1 cellular context compared by ENCODE assay signal in the genomic region with DNA sequence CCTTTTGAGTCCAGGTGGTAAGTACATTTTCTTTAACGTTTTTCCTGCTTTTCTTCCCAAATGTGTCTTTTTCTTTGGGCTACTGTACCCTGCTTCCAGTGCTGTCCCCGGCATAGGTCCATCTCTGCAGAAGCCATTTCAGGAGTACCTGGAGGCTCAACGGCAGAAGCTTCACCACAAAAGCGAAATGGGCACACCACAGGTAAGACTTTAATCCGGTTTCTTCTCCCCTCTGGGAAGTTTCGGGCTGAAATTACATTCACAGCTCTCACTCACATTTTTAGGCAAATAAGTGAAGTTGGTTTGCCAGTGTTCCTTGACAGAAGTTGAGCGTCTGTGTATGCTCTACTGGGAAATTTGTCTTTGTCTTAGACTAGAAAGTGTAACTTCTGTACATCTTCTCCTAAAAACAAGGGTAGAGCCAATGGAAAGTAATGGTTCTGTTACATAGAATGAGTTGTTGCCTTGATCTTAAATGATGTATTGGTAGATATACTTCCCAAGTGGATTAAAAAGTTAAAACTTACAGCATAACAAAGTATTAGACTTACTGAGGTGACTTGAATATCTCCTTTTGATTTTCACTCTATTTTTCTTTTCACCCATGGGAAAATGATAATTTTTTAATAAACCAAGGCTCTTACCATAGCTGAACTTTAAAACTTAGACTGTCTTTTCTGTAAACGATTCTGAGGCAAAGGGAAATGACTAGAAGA.
A peak's percentile ranks its signal among the peaks of the same experiment; 100 is the strongest.
TF ChIP-seq lines count a peak whose summit lies in the region.

No MANE protein-coding gene starts in this region.

TF ChIP-seq in GM12878, 131 proteins besides CTCF, POLR2A, EP300 and RAD21 (continued from another document):
- TF ChIP-seq, protein P1, sequence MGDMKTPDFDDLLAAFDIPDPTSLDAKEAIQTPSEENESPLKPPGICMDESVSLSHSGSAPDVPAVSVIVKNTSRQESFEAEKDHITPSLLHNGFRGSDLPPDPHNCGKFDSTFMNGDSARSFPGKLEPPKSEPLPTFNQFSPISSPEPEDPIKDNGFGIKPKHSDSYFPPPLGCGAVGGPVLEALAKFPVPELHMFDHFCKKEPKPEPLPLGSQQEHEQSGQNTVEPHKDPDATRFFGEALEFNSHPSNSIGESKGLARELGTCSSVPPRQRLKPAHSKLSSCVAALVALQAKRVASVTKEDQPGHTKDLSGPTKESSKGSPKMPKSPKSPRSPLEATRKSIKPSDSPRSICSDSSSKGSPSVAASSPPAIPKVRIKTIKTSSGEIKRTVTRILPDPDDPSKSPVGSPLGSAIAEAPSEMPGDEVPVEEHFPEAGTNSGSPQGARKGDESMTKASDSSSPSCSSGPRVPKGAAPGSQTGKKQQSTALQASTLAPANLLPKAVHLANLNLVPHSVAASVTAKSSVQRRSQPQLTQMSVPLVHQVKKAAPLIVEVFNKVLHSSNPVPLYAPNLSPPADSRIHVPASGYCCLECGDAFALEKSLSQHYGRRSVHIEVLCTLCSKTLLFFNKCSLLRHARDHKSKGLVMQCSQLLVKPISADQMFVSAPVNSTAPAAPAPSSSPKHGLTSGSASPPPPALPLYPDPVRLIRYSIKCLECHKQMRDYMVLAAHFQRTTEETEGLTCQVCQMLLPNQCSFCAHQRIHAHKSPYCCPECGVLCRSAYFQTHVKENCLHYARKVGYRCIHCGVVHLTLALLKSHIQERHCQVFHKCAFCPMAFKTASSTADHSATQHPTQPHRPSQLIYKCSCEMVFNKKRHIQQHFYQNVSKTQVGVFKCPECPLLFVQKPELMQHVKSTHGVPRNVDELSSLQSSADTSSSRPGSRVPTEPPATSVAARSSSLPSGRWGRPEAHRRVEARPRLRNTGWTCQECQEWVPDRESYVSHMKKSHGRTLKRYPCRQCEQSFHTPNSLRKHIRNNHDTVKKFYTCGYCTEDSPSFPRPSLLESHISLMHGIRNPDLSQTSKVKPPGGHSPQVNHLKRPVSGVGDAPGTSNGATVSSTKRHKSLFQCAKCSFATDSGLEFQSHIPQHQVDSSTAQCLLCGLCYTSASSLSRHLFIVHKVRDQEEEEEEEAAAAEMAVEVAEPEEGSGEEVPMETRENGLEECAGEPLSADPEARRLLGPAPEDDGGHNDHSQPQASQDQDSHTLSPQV (IDR thresholded peaks at IDR 0.05): no peak
- TF ChIP-seq ZNF207 (IDR thresholded peaks at IDR 0.05; ENCODE audit: borderline replicate concordance) (no peak), RUNX3 (IDR thresholded peaks at IDR 0.05; ENCODE audit: low read length) (peak; percentile 38), SP1 (IDR thresholded peaks at IDR 0.05; ENCODE audit: low read depth, low read length) (no peak), ETV6 (conservative IDR thresholded peaks at IDR 0.05 in 1 of 2, IDR thresholded peaks at IDR 0.05 in 1 of 2; ENCODE audit: borderline replicate concordance in 1 of 2, low read depth in 1 of 2) (peak in 1 of 2 experiments; percentile 96; a peak in 2 of 4 replicates), RBBP5 (conservative IDR thresholded peaks at IDR 0.05) (no peak), NBN (IDR thresholded peaks at IDR 0.05) (peak; percentile 35), TCF3 (IDR thresholded peaks at IDR 0.05; ENCODE audit: borderline replicate concordance, insufficient read depth, low read depth, low read length) (no peak), NFIC (IDR thresholded peaks at IDR 0.05; ENCODE audit: low read depth, low read length) (no peak; the same call in 1 of the 2 replicates), CBX5 (IDR thresholded peaks at IDR 0.05; ENCODE audit: low read depth) (no peak), NR2C1 (IDR thresholded peaks at IDR 0.05) (no peak), POLR2AphosphoS5 (IDR thresholded peaks at IDR 0.05; ENCODE audit: low read length) (peak; percentile 40; the same call in 1 of the 2 replicates), RB1 (IDR thresholded peaks at IDR 0.05; ENCODE audit: borderline replicate concordance) (0 out of 2 replicates have a peak, but pooled peaks have one; percentile 50), NFXL1 (IDR thresholded peaks at IDR 0.05; ENCODE audit: borderline replicate concordance) (peak; percentile 91), WRNIP1 (IDR thresholded peaks at IDR 0.05; ENCODE audit: borderline replicate concordance, low read depth, low read length) (no peak)
- TF ChIP-seq, protein P2, sequence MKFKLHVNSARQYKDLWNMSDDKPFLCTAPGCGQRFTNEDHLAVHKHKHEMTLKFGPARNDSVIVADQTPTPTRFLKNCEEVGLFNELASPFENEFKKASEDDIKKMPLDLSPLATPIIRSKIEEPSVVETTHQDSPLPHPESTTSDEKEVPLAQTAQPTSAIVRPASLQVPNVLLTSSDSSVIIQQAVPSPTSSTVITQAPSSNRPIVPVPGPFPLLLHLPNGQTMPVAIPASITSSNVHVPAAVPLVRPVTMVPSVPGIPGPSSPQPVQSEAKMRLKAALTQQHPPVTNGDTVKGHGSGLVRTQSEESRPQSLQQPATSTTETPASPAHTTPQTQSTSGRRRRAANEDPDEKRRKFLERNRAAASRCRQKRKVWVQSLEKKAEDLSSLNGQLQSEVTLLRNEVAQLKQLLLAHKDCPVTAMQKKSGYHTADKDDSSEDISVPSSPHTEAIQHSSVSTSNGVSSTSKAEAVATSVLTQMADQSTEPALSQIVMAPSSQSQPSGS (IDR thresholded peaks at IDR 0.05; ENCODE audit: low read length): no peak; the same call in 1 of the 2 replicates
- TF ChIP-seq, protein P3, sequence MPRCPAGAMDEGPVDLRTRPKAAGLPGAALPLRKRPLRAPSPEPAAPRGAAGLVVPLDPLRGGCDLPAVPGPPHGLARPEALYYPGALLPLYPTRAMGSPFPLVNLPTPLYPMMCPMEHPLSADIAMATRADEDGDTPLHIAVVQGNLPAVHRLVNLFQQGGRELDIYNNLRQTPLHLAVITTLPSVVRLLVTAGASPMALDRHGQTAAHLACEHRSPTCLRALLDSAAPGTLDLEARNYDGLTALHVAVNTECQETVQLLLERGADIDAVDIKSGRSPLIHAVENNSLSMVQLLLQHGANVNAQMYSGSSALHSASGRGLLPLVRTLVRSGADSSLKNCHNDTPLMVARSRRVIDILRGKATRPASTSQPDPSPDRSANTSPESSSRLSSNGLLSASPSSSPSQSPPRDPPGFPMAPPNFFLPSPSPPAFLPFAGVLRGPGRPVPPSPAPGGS (IDR thresholded peaks at IDR 0.05; ENCODE audit: borderline replicate concordance, insufficient read depth, low read depth, low read length, poor library complexity, severe bottlenecking): no peak
- TF ChIP-seq, protein P4, sequence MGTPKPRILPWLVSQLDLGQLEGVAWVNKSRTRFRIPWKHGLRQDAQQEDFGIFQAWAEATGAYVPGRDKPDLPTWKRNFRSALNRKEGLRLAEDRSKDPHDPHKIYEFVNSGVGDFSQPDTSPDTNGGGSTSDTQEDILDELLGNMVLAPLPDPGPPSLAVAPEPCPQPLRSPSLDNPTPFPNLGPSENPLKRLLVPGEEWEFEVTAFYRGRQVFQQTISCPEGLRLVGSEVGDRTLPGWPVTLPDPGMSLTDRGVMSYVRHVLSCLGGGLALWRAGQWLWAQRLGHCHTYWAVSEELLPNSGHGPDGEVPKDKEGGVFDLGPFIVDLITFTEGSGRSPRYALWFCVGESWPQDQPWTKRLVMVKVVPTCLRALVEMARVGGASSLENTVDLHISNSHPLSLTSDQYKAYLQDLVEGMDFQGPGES (IDR thresholded peaks at IDR 0.05): no peak
- TF ChIP-seq, protein P5, sequence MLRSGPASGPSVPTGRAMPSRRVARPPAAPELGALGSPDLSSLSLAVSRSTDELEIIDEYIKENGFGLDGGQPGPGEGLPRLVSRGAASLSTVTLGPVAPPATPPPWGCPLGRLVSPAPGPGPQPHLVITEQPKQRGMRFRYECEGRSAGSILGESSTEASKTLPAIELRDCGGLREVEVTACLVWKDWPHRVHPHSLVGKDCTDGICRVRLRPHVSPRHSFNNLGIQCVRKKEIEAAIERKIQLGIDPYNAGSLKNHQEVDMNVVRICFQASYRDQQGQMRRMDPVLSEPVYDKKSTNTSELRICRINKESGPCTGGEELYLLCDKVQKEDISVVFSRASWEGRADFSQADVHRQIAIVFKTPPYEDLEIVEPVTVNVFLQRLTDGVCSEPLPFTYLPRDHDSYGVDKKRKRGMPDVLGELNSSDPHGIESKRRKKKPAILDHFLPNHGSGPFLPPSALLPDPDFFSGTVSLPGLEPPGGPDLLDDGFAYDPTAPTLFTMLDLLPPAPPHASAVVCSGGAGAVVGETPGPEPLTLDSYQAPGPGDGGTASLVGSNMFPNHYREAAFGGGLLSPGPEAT (IDR thresholded peaks at IDR 0.05; ENCODE audit: low read depth): no peak
